In the genomic region with DNA sequence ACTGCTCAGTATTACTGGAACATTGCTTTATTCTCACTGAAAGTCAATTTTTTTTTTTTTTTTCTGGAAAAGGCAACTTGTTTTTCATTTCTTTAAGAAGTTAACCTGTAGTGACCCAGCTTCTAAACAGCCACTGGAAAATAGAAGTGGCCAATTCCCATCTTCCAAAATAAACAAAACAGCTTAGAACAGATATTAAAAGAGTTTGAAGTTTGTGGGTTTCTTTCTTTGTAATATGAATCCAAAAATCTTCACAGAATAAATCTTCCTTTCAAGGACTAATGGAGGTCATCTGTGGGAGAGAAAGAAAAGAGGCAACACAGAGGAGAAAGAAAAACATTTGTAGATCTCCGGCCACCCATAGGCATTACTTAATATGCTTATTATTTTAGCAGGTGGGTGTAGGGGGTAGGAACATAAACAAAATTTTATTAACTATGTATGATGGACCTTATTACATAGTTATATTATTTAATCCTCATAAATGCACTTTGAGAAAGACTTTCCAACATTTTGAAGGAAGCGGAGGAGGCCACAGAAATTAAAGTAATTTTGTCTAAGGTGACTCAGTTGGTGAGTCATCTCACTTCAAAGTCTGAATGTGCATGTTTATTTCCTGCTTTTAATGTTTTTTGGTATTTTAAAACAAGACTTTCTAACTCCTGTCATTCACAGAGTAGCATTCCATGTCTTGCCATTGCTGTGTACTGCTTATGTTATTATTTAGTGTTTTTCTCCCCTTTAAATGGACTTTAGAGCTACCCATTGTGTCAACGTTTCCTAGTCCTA, we compare ENCODE assay signal across 28 cellular contexts.
DNase-seq lines count a peak whose midpoint lies in the region; ATAC-seq and TF ChIP-seq lines count a peak whose summit lies in the region.
"Had no signal": no experiment of that assay in that cellular context is flagged by ENCODE, and none has a peak within 500 bp of the region (broad histone marks: within the 10 kb centered on the region; RNA-seq: fewer than 3 reads in every experiment).

No MANE protein-coding gene starts in this region.

- TF ChIP-seq CTCF in epithelial cell of esophagus (IDR thresholded peaks at IDR 0.05; ENCODE audit: insufficient read depth, low read depth, low read length, missing control alignments) (no peak), nephron (IDR thresholded peaks at IDR 0.05; ENCODE audit: unreplicated experiment in 3 of 3) (no peak)

- no peaks in the 10 kb centered on the region for H3K36me3 Mint-ChIP-seq in nephron (ENCODE audit: low read depth)
- no peaks in the 10 kb centered on the region for H3K36me3 Mint-ChIP-seq in T-cell
- H3K36me3 Mint-ChIP-seq: CD14-positive monocyte; stimulated activated effector memory CD8-positive, alpha-beta T cell treated with anti-CD3 and anti-CD28 coated beads, Interleukin-12 subunit alpha, Interleukin-12 subunit beta, amount 100 ng/mL, for 72 hours had no signal

- H3K9me3 Mint-ChIP-seq in nephron (no peaks in the 10 kb centered on the region), T-cell (peaks cover 7 to 16% (median 12%) of the 10 kb centered on the region in 3 donors)
- H3K9me3 Mint-ChIP-seq: neural crest cell had no signal

- H2BK120ac ChIP-seq in neuronal stem cell (ENCODE audit: low read depth, low read length), result no peak overlapping the region

- no peak overlapping the region for H2AK5ac ChIP-seq in neuronal stem cell (ENCODE audit: low read depth, low read length)

- H3K18ac ChIP-seq in neuronal stem cell (ENCODE audit: low read length), result no peak overlapping the region

- H3K27me3 Mint-ChIP-seq in nephron (ENCODE audit: low read depth) (no peaks in the 10 kb centered on the region), T-cell (no peaks in the 10 kb centered on the region)
- H3K27me3 Mint-ChIP-seq: activated CD4-positive, alpha-beta memory T cell treated with anti-CD3 and anti-CD28 coated beads, Interleukin-2, amount 10 ng/mL, durations not matched to agents 7 days and 5 days had no signal

- CTCF ChIA-PET in T-cell (lab: Charles Lee), result no interaction called here

- H3K4me3 Mint-ChIP-seq in nephron (no peak overlapping the region), T-cell (no peak overlapping the region)
- H3K4me3 Mint-ChIP-seq: activated CD4-positive, alpha-beta memory T cell treated with anti-CD3 and anti-CD28 coated beads, Interleukin-2, amount 10 ng/mL, durations not matched to agents 7 days and 5 days; CD14-positive monocyte; neural crest cell; stimulated activated effector memory CD8-positive, alpha-beta T cell treated with anti-CD3 and anti-CD28 coated beads, Interleukin-12 subunit alpha, Interleukin-12 subunit beta, amount 100 ng/mL, for 72 hours had no signal

- no peak overlapping the region for H3K4ac ChIP-seq in neuronal stem cell (ENCODE audit: low read length)

- H3K4me1 ChIP-seq in neuronal stem cell (ENCODE audit: control insufficient read depth in 2 of 2, insufficient read depth in 1 of 2, low read depth in 1 of 2, low read length in 2 of 2), result no peaks in the 10 kb centered on the region
- H3K4me1 ChIP-seq: parathyroid adenoma, transverse colon had no signal

- H4K8ac ChIP-seq in neuronal stem cell (ENCODE audit: low read depth, low read length), result no peak overlapping the region

- H3K9ac ChIP-seq in neuronal stem cell (ENCODE audit: low read depth, low read length, poor library complexity), result no peak overlapping the region
- H3K9ac ChIP-seq: parathyroid adenoma had no signal

- no peaks in the 10 kb centered on the region for H3K36me3 ChIP-seq in neuronal stem cell (replicated peaks in 1 of 2; ENCODE audit: control insufficient read depth in 2 of 2, insufficient read depth in 2 of 2, low read length in 2 of 2)
- H3K36me3 ChIP-seq: brain microvascular endothelial cell, transverse colon had no signal

- no peaks in the 10 kb centered on the region for H3K9me3 ChIP-seq in neuronal stem cell (replicated peaks in 1 of 2; ENCODE audit: control insufficient read depth in 2 of 2, insufficient read depth in 1 of 2, low read depth in 1 of 2, low read length in 2 of 2)
- H3K9me3 ChIP-seq: transverse colon had no signal

- H2BK12ac ChIP-seq in neuronal stem cell (ENCODE audit: low read length), result no peak overlapping the region

- ATAC-seq in HG02588 (IDR thresholded peaks at IDR 0.05; ENCODE audit: unreplicated experiment) (no peak), GM21423 (IDR thresholded peaks at IDR 0.05; ENCODE audit: unreplicated experiment) (no peak), T-cell (replicated peaks in 1 of 4) (no peak)
- ATAC-seq: left colon; PC-3; stimulated activated effector memory CD8-positive, alpha-beta T cell treated with anti-CD3 and anti-CD28 coated beads, Interleukin-12 subunit alpha, Interleukin-12 subunit beta, amount 100 ng/mL, for 72 hours had no signal

- H3K27me3 ChIP-seq in neuronal stem cell (ENCODE audit: control insufficient read depth in 3 of 3, insufficient read depth in 3 of 3, low read depth in 1 of 3, low read length in 3 of 3), result peaks cover 0 to 3% (median 0%) of the 10 kb centered on the region in 3 experiments
- H3K27me3 ChIP-seq: brain microvascular endothelial cell, hepatocyte, transverse colon had no signal

- H3K27ac ChIP-seq in neuronal stem cell (replicated peaks; ENCODE audit: low read length), result no peak overlapping the region
- H3K27ac ChIP-seq: brain microvascular endothelial cell, hepatocyte, parathyroid adenoma, transverse colon had no signal

- no peak overlapping the region for H4K91ac ChIP-seq in neuronal stem cell (ENCODE audit: low read depth, low read length, poor library complexity)

- H3K27ac Mint-ChIP-seq in nephron (peak overlapping the region; percentile 40 to 77 (median 58)), T-cell (no peak overlapping the region)
- H3K27ac Mint-ChIP-seq: activated CD4-positive, alpha-beta memory T cell treated with anti-CD3 and anti-CD28 coated beads, Interleukin-2, amount 10 ng/mL, durations not matched to agents 7 days and 5 days; CD14-positive monocyte; stimulated activated effector memory CD8-positive, alpha-beta T cell treated with anti-CD3 and anti-CD28 coated beads, Interleukin-12 subunit alpha, Interleukin-12 subunit beta, amount 100 ng/mL, for 72 hours had no signal

- H3K79me1 ChIP-seq in neuronal stem cell (ENCODE audit: low read depth, low read length), result no peaks in the 10 kb centered on the region

- no peak overlapping the region for H3K14ac ChIP-seq in neuronal stem cell (ENCODE audit: low read length)

- no CpG with 5 or more reads among the region's 3 CpGs for WGBS in neuronal stem cell (ENCODE audit: extremely low coverage in 2 of 2, insufficient read length in 2 of 2, insufficient replicate concordance in 1 of 2), 2 donors

- no peak overlapping the region for H2BK15ac ChIP-seq in neuronal stem cell (ENCODE audit: low read length)

- H3K4me3 ChIP-seq in epithelial cell of esophagus (ENCODE audit: low read length) (no peak overlapping the region), neuronal stem cell (ENCODE audit: low read length in 2 of 2) (no peak overlapping the region)
- H3K4me3 ChIP-seq: hepatocyte, transverse colon had no signal

- no peak overlapping the region for H2BK5ac ChIP-seq in neuronal stem cell (ENCODE audit: low read length)

- H3K4me1 Mint-ChIP-seq in nephron (peaks cover 20% of the 10 kb centered on the region), T-cell (no peaks in the 10 kb centered on the region)
- H3K4me1 Mint-ChIP-seq: activated CD4-positive, alpha-beta memory T cell treated with anti-CD3 and anti-CD28 coated beads, Interleukin-2, amount 10 ng/mL, durations not matched to agents 7 days and 5 days; CD14-positive monocyte; stimulated activated effector memory CD8-positive, alpha-beta T cell treated with anti-CD3 and anti-CD28 coated beads, Interleukin-12 subunit alpha, Interleukin-12 subunit beta, amount 100 ng/mL, for 72 hours had no signal

- H2AFZ ChIP-seq in neuronal stem cell (ENCODE audit: low read length), result no peak overlapping the region
- H2AFZ ChIP-seq: hepatocyte, parathyroid adenoma had no signal

- POLR2A ChIA-PET in T-cell (lab: Charles Lee), result no interaction called here

- DNase-seq in A172 (ENCODE audit: low spot score) (peak; percentile 62), RKO (ENCODE audit: low spot score) (peak; percentile 23), epithelial cell of esophagus (ENCODE audit: low read depth) (peak; percentile 1), neuronal stem cell (ENCODE audit: low spot score) (no peak), T-cell (no peak)
- DNase-seq: 8988T; activated CD4-positive, alpha-beta memory T cell treated with anti-CD3 and anti-CD28 coated beads, Interleukin-2, amount 10 ng/mL, durations not matched to agents 7 days and 5 days; activated CD8-positive, alpha-beta memory T cell treated with anti-CD3 and anti-CD28 coated beads, Interleukin-2, amount 50 U/mL, for 4 hours; activated naive CD4-positive, alpha-beta T cell treated with Interleukin-2 at 50 U/mL for 16 hours; brain microvascular endothelial cell; cerebellar nuclear complex; H7; KBM-7; left colon; NCI-H1417 treated with DMSO at 0.1 percent for 48 hours; NCI-H2081; NCI-H526 treated with DMSO at 0.1 percent for 48 hours; PC-3; SIG-M5; transverse colon had no signal

- H3K23ac ChIP-seq in neuronal stem cell (ENCODE audit: low read depth, low read length, poor library complexity), result no peak overlapping the region

- H3K4me2 ChIP-seq in neuronal stem cell (ENCODE audit: insufficient read depth, low read length, poor library complexity, severe bottlenecking), result no peak overlapping the region
- H3K4me2 ChIP-seq: hepatocyte had no signal

Comparison
In these comparisons a context has a peak if more than half of its experiments do, and no peak if none do; other contexts are left out.
1. DNase-seq: peak in A172 (single experiment), RKO (single experiment) and epithelial cell of esophagus (single experiment); none in neuronal stem cell (single experiment) and T-cell (0 of 34).
2. H3K27ac Mint-ChIP-seq: peak in nephron (3 of 3); none in T-cell (0 of 2).